25 cellular contexts compared by ENCODE assay signal in genomic region chrX:111114806-111115205, GRCh38. TPM values are rescaled to one million over a fixed set of nuclear protein-coding genes. Genes with fewer than 3 reads are reported as not detected.
DNase-seq lines count a peak whose midpoint lies in the region; ATAC-seq and TF ChIP-seq lines count a peak whose summit lies in the region.
"Had no signal": no experiment of that assay in that cellular context is flagged by ENCODE, and none has a peak within 500 bp of the region (broad histone marks: within the 10 kb centered on the region; RNA-seq: fewer than 3 reads in every experiment).

No MANE protein-coding gene starts in this region.

- H2BK15ac ChIP-seq in mesendoderm (replicated peaks; ENCODE audit: low read depth) = no peak overlapping the region

- H2BK5ac ChIP-seq in mesendoderm (ENCODE audit: low read length) = no peak overlapping the region

- no peak overlapping the region for H4K8ac ChIP-seq in mesendoderm (ENCODE audit: low read depth, low read length)

- no peak overlapping the region for H3K4me2 ChIP-seq in mesendoderm (ENCODE audit: low read length)
- H3K4me2 ChIP-seq: SK-N-SH had no signal

- no peak overlapping the region for H3K27ac ChIP-seq in mesendoderm (ENCODE audit: low read depth, low read length)
- no peak overlapping the region for H3K27ac ChIP-seq in psoas muscle
- H3K27ac ChIP-seq: breast epithelium, tibial nerve had no signal

- no peak overlapping the region for H3K56ac ChIP-seq in mesendoderm (ENCODE audit: low read length)

- ATAC-seq in GM18517 (IDR thresholded peaks at IDR 0.05; ENCODE audit: unreplicated experiment) = peak; percentile 69
- ATAC-seq in HG02610 (IDR thresholded peaks at IDR 0.05; ENCODE audit: unreplicated experiment) = peak; percentile 67
- no peak for ATAC-seq in psoas muscle
- ATAC-seq in GM21360 (IDR thresholded peaks at IDR 0.05; ENCODE audit: unreplicated experiment) = no peak
- ATAC-seq: CD8-positive, alpha-beta T cell; HCT116; left lobe of liver; WTC11 had no signal

- no peaks in the 10 kb centered on the region for H3K79me1 ChIP-seq in mesendoderm (ENCODE audit: low read length)

- DNase-seq in M059J (ENCODE audit: low read depth) = peak; percentile 12
- DNase-seq in mesendoderm = peak; percentile 37
- DNase-seq in NCI-H1694 treated with DMSO at 0.1 percent for 48 hours (lab: John Stamatoyannopoulos, UW) = no peak
- no peak for DNase-seq in psoas muscle
- no peak for DNase-seq in NOMO-1 (lab: John Stamatoyannopoulos, UW; ENCODE audit: unreplicated experiment in 2 of 2)
- DNase-seq: activated CD4-positive, alpha-beta T cell treated with anti-CD3 and anti-CD28 coated beads, Interleukin-2, amount 10 ng/mL, durations not matched to agents 24 days and 14 days; activated gamma-delta T cell; activated naive CD8-positive, alpha-beta T cell treated with anti-CD3 and anti-CD28 coated beads for 36 hours; anterior cingulate cortex; CD8-positive, alpha-beta T cell; DMS 273 treated with DMSO at 0.1 percent for 48 hours; glutamatergic neuron; NCI-H146; nephron progenitor cell; SK-N-SH; stimulated activated CD4-positive, alpha-beta T cell treated with anti-CD3 and anti-CD28 coated beads, Interleukin-4, amount 100 ng/mL, for 1 hour had no signal

- no peak for TF ChIP-seq CTCF in psoas muscle (IDR thresholded peaks at IDR 0.05)

- H2AK5ac ChIP-seq in mesendoderm (ENCODE audit: low read length) = no peak overlapping the region

- H3K18ac ChIP-seq in mesendoderm (ENCODE audit: low read length) = no peak overlapping the region

- H3K9ac ChIP-seq in mesendoderm (ENCODE audit: low read length) = no peak overlapping the region
- H3K9ac ChIP-seq: SK-N-SH had no signal

- H3K36me3 ChIP-seq in mesendoderm (ENCODE audit: control insufficient read depth, insufficient read depth, low read length) (no peaks in the 10 kb centered on the region), psoas muscle (ENCODE audit: insufficient read depth in 1 of 2, low read depth in 1 of 2) (no peaks in the 10 kb centered on the region)
- H3K36me3 ChIP-seq: breast epithelium, tibial nerve had no signal

- no peaks in the 10 kb centered on the region for H3K79me2 ChIP-seq in mesendoderm (ENCODE audit: control insufficient read depth, insufficient read depth, low read length)

- H3K23ac ChIP-seq in mesendoderm (ENCODE audit: low read length) = no peak overlapping the region

- no CpG with 5 or more reads among the region's 1 CpG for WGBS in mesendoderm (ENCODE audit: extremely low coverage, insufficient coverage, low lambda C conversion rate)
- 90 to 100% (median 95%) methylated on average over 1 of the region's 1 CpG for WGBS in psoas muscle, 3 donors

- no peaks in the 10 kb centered on the region for H3K9me3 ChIP-seq in psoas muscle
- H3K9me3 ChIP-seq: breast epithelium, SK-N-SH, tibial nerve had no signal

- no peak overlapping the region for H4K5ac ChIP-seq in mesendoderm (ENCODE audit: low read length)

- no peak overlapping the region for H3K4me3 ChIP-seq in mesendoderm (ENCODE audit: low read length)
- no peak overlapping the region for H3K4me3 ChIP-seq in psoas muscle
- H3K4me3 ChIP-seq: breast epithelium, tibial nerve had no signal

- H3K27me3 ChIP-seq in mesendoderm (ENCODE audit: insufficient read depth, low read length, poor library complexity) (no peaks in the 10 kb centered on the region), psoas muscle (ENCODE audit: insufficient read depth in 3 of 3, low read length in 2 of 3) (peaks cover 0 to 6% (median 0%) of the 10 kb centered on the region in 3 donors)

- H2BK120ac ChIP-seq in mesendoderm (ENCODE audit: low read depth, low read length) = no peak overlapping the region

- H3K4me1 ChIP-seq in mesendoderm (ENCODE audit: control insufficient read depth, low read depth, low read length) = no peaks in the 10 kb centered on the region
- no peaks in the 10 kb centered on the region for H3K4me1 ChIP-seq in psoas muscle
- H3K4me1 ChIP-seq: breast epithelium had no signal

- no peak overlapping the region for H3K4ac ChIP-seq in mesendoderm (ENCODE audit: low read depth, low read length)

- intact Hi-C loops in psoas muscle (cut with DNase I) = loop anchor here in 1 of 2 donors (5.0 kb wide), 1 partner anchor 363 kb away; no protein-coding TSS in a partner anchor

RNA-seq across cellular contexts. Expression of gene PAK3, which starts 18.8 kb away (rescaled TPM):
- 0.12 and 0.59 TPM in 2 replicates for total RNA-seq in M059J (2014; rRNA removed; shearing (Covaris generic))
- 0.59 TPM for polyA plus RNA-seq in mesendoderm (2013, experiment 1 of 2)
- 0.57 TPM for polyA plus RNA-seq in mesendoderm (2013, experiment 2 of 2)
- total RNA-seq in psoas muscle = under 1 TPM; 0.15 to 0.71 (median 0.51) TPM
- under 1 TPM; 0.04 to 0.06 (median 0.04) TPM for polyA plus RNA-seq in psoas muscle
- total RNA-seq: OCI-LY7 had no signal

Comparison
In these comparisons a context has a peak if more than half of its experiments do, and no peak if none do; other contexts are left out.
1. ATAC-seq: peak in GM18517 (single experiment) and HG02610 (single experiment); none in psoas muscle (0 of 4) and GM21360 (single experiment).
2. DNase-seq: peak in M059J (single experiment) and mesendoderm (single experiment); none in NCI-H1694 treated with DMSO at 0.1 percent for 48 hours (single experiment), psoas muscle (0 of 2) and NOMO-1 (0 of 2).